In the genomic region with DNA sequence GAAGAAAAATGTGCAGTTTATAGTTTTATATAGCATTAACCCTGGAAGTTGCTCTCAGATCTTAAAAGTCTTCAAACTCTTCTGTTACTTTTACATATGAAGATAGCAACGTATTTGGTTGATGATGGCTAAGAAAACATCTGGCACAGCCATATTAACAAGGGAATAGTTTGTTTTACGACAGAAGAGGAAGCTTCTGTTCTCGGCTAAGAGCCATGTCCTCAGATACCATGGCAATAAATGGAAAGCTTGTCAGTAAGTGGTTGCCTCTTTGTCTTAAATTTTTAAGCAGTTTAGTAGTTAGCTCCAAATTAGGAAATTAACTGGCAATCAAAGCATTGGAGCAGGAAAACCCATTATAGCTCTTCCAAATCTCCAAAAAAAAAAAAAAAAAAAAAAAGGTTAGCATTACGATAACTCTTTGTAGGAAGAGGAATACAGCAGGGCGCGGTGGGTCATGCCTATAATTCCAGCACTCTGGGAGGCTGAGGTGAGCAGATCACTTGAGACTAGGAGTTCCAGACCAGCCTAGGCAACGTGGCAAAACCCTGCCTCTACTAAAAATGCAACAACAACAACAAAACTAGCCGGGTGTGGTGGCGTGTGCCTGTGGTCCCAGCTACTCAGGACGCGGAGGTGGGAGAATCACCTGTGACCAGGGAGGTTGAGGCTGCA, we compare ENCODE assay signal across 20 cellular contexts. TPM values are rescaled to one million over a fixed set of nuclear protein-coding genes. Genes with fewer than 3 reads are reported as not detected.
DNase-seq lines count a peak whose midpoint lies in the region; FAIRE-seq and TF ChIP-seq lines count a peak whose summit lies in the region.
"Had no signal": no experiment of that assay in that cellular context is flagged by ENCODE, and none has a peak within 500 bp of the region (broad histone marks: within the 10 kb centered on the region; RNA-seq: fewer than 3 reads in every experiment).

No MANE protein-coding gene starts in this region.

- H4K20me1 ChIP-seq in smooth muscle cell (ENCODE audit: low read depth), result no peaks in the 10 kb centered on the region

- no peak overlapping the region for H2AFZ ChIP-seq in smooth muscle cell (ENCODE audit: low read depth)

- H3K4me1 ChIP-seq in duodenal mucosa (ENCODE audit: control insufficient read depth in 1 of 2, insufficient read depth in 2 of 2, low read length in 2 of 2) (peaks cover under 1 to 4% of the 10 kb centered on the region in 2 donors), smooth muscle cell (ENCODE audit: low read depth) (peaks cover 23% of the 10 kb centered on the region)

- H3K36me3 ChIP-seq in duodenal mucosa (ENCODE audit: control insufficient read depth in 1 of 2, insufficient read depth in 2 of 2, low read length in 2 of 2), result peaks cover 0 to 6% of the 10 kb centered on the region in 2 donors
- no peaks in the 10 kb centered on the region for H3K36me3 ChIP-seq in smooth muscle cell (ENCODE audit: low read depth)

- H3K27me3 Mint-ChIP-seq in glutamatergic neuron (ENCODE audit: unreplicated experiment), result peaks cover 2% of the 10 kb centered on the region

- H3K9me3 ChIP-seq in duodenal mucosa (ENCODE audit: control insufficient read depth in 1 of 2, low read length in 2 of 2), result no peaks in the 10 kb centered on the region
- H3K9me3 ChIP-seq in smooth muscle cell (replicated peaks; ENCODE audit: low read depth), result no peaks in the 10 kb centered on the region
- H3K9me3 ChIP-seq: left lung, MG63 had no signal

- H3K27ac ChIP-seq in duodenal mucosa (ENCODE audit: low read depth, low read length), result peak overlapping the region; percentile 56
- peak overlapping the region; percentile 36 for H3K27ac ChIP-seq in smooth muscle cell (ENCODE audit: low read depth)

- WGBS in smooth muscle cell (ENCODE audit: low lambda C conversion rate), result 69% methylated on average over 11 of the region's 11 CpGs

- no peak overlapping the region for H3K4me3 Mint-ChIP-seq in glutamatergic neuron (ENCODE audit: unreplicated experiment)
- H3K4me3 Mint-ChIP-seq: activated naive CD4-positive, alpha-beta T cell treated with anti-CD3 and anti-CD28 coated beads for 36 hours; naive B cell had no signal

- H3K9ac ChIP-seq in duodenal mucosa (ENCODE audit: low read depth in 1 of 2, low read length in 2 of 2), result no peak overlapping the region
- no peak overlapping the region for H3K9ac ChIP-seq in smooth muscle cell (ENCODE audit: low read depth)

- peaks cover 2% of the 10 kb centered on the region for H3K9me3 Mint-ChIP-seq in glutamatergic neuron (ENCODE audit: unreplicated experiment)
- H3K9me3 Mint-ChIP-seq: activated naive CD4-positive, alpha-beta T cell treated with anti-CD3 and anti-CD28 coated beads for 36 hours had no signal

- H3K4me1 Mint-ChIP-seq in glutamatergic neuron (ENCODE audit: low read depth, unreplicated experiment), result peaks cover 7% of the 10 kb centered on the region

- H3K4me2 ChIP-seq in smooth muscle cell, result no peak overlapping the region

- peak; percentile 35 for DNase-seq in EH (ENCODE audit: low read depth)
- DNase-seq in smooth muscle cell (lab: John Stamatoyannopoulos, UW; ENCODE audit: unreplicated experiment), result no peak
- no peak for DNase-seq in glutamatergic neuron
- DNase-seq in AG08396 (ENCODE audit: low spot score), result no peak
- DNase-seq in A172 (ENCODE audit: low spot score), result no peak
- no peak for DNase-seq in NCI-H1417 treated with DMSO at 0.1 percent for 48 hours (lab: John Stamatoyannopoulos, UW)
- DNase-seq: activated naive CD4-positive, alpha-beta T cell treated with anti-CD3 and anti-CD28 coated beads for 36 hours; dermis blood vessel endothelial cell; erythroblast; left lung; MG63; naive B cell; NCI-H1694 treated with DMSO at 0.1 percent for 48 hours; NCI-H524; T-helper 9 cell had no signal

- no peaks in the 10 kb centered on the region for H3K36me3 Mint-ChIP-seq in glutamatergic neuron (ENCODE audit: unreplicated experiment)

- peaks cover 0 to 1% of the 10 kb centered on the region in 2 donors for H3K27me3 ChIP-seq in duodenal mucosa (ENCODE audit: control insufficient read depth in 1 of 2, insufficient read depth in 2 of 2, low read length in 2 of 2)
- no peaks in the 10 kb centered on the region for H3K27me3 ChIP-seq in smooth muscle cell (ENCODE audit: low read depth)
- H3K27me3 ChIP-seq: MG63 had no signal

- no peak overlapping the region for H3K27ac Mint-ChIP-seq in glutamatergic neuron (ENCODE audit: unreplicated experiment)
- H3K27ac Mint-ChIP-seq: activated naive CD4-positive, alpha-beta T cell treated with anti-CD3 and anti-CD28 coated beads for 36 hours; naive B cell; progenitor cell of endocrine pancreas had no signal

- H3F3A ChIP-seq in smooth muscle cell (ENCODE audit: low read depth), result peaks cover 34% of the 10 kb centered on the region

- H3K4me3 ChIP-seq in duodenal mucosa (ENCODE audit: low read depth in 1 of 2, low read length in 2 of 2), result no peak overlapping the region
- H3K4me3 ChIP-seq in smooth muscle cell, result no peak overlapping the region
- H3K4me3 ChIP-seq: left lung, MG63 had no signal

- H3K79me2 ChIP-seq in smooth muscle cell (ENCODE audit: low read depth), result no peaks in the 10 kb centered on the region

- FAIRE-seq in islet of Langerhans (lab: Jason Lieb, UNC), result peak; percentile 13
- FAIRE-seq: D721Med, H54 had no signal

- TF ChIP-seq CTCF in smooth muscle cell (IDR thresholded peaks at IDR 0.05; ENCODE audit: borderline replicate concordance, insufficient read depth, poor library complexity, severe bottlenecking), result no peak
- TF ChIP-seq CTCF in glutamatergic neuron (IDR thresholded peaks at IDR 0.05; ENCODE audit: partially characterized antibody, unreplicated experiment), result no peak

RNA-seq across cellular contexts. Expression of gene STON1, which starts 4.5 kb away (rescaled TPM):
- total RNA-seq in smooth muscle cell (56.6 and 60.3 TPM in 2 replicates), glutamatergic neuron (ENCODE audit: unreplicated experiment) (4.2 TPM)
- polyA plus RNA-seq in smooth muscle cell, result 13.8 and 15.3 TPM in 2 replicates
- total RNA-seq in A172 (2014; rRNA removed; shearing (Covaris generic)), result 2.5 and 3.4 TPM in 2 replicates

Comparison
In these comparisons a context has a peak if more than half of its experiments do, and no peak if none do; other contexts are left out.
1. RNA of gene STON1, which starts 4.5 kb away (total RNA-seq): 56.6 to 60.3 TPM in smooth muscle cell; 4.2 TPM in glutamatergic neuron (single experiment) and 2.5 to 3.4 TPM in A172; every median in the first group is over 10 times any median in the second.